8 cellular contexts compared by ENCODE assay signal in the genomic region with DNA sequence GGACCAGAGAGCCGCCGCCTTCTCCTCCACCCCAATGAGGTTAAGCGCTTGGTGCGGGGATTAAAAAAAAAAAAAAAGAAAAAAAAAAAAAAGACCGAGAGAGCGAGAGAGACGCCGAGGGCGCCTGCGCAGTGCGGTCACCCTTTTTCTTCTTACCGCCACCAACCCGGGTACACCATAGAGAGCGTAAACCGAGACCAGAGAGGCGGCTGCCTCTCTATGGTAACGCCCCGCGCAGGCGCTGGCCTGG. TPM values are rescaled to one million over a fixed set of nuclear protein-coding genes. Genes with fewer than 3 reads are reported as not detected.
DNase-seq lines count a peak whose midpoint lies in the region; ATAC-seq and TF ChIP-seq lines count a peak whose summit lies in the region.

A gene (minus strand): TSS at position 61 of the 250 bp plus-strand sequence. CDS start 43,567 bp downstream, outside the sequence.

- no peak within 1 kb of the TSS for H2BK15ac ChIP-seq in mesendoderm (replicated peaks; ENCODE audit: low read depth)

- H3K9me3 ChIP-seq in CD4-positive, alpha-beta T cell (ENCODE audit: control insufficient read depth, low read length): no peaks in the 10 kb centered on the region
- no peaks in the 10 kb centered on the region for H3K9me3 ChIP-seq in endodermal cell (ENCODE audit: control insufficient read depth, low read length)

- peak within 1 kb of the TSS; percentile 94 for H3K27ac ChIP-seq in CD4-positive, alpha-beta T cell (ENCODE audit: low read depth, low read length)
- H3K27ac ChIP-seq in endodermal cell (ENCODE audit: low read depth, low read length) (peak within 1 kb of the TSS; percentile 91), mesendoderm (ENCODE audit: low read depth, low read length) (peak within 1 kb of the TSS; percentile 96)

- H3K36me3 ChIP-seq in endodermal cell (ENCODE audit: control insufficient read depth, insufficient read depth, low read length) (no peaks in the 10 kb centered on the region), mesendoderm (ENCODE audit: control insufficient read depth, insufficient read depth, low read length) (no peaks in the 10 kb centered on the region)

- no peak for TF ChIP-seq CTCF in CD4-positive, alpha-beta T cell (IDR thresholded peaks at IDR 0.05)
- no peak for TF ChIP-seq CTCF in endodermal cell (conservative IDR thresholded peaks at IDR 0.05)

- intact Hi-C loops in CD4-positive, alpha-beta T cell (cut with DNase I, micrococcal nuclease): loop anchor here (1.0 to 5.0 kb wide), 7 partner anchors 47 to 119 kb away; a partner anchor contains a TSS

- peaks cover 6% of the 10 kb centered on the region for H3K79me1 ChIP-seq in mesendoderm (ENCODE audit: low read length)

- peak; percentile 92 for ATAC-seq in CD4-positive, alpha-beta T cell (ENCODE audit: poor library complexity)
- ATAC-seq in GM19463 (IDR thresholded peaks at IDR 0.05; ENCODE audit: unreplicated experiment): peak; percentile 91

- H2AK5ac ChIP-seq in mesendoderm (ENCODE audit: low read length): no peak within 1 kb of the TSS

- no peaks in the 10 kb centered on the region for H3K27me3 ChIP-seq in CD4-positive, alpha-beta T cell (ENCODE audit: control insufficient read depth, insufficient read depth, low read length)
- no peaks in the 10 kb centered on the region for H3K27me3 ChIP-seq in endodermal cell (ENCODE audit: control insufficient read depth, insufficient read depth, low read length, poor library complexity, severe bottlenecking)
- H3K27me3 ChIP-seq in mesendoderm (ENCODE audit: insufficient read depth, low read length, poor library complexity): no peaks in the 10 kb centered on the region

- peak within 1 kb of the TSS; percentile 52 for H2BK120ac ChIP-seq in mesendoderm (ENCODE audit: low read depth, low read length)

- H3K4me1 ChIP-seq in endodermal cell (ENCODE audit: control insufficient read depth, insufficient read depth, low read length) (peaks cover 10% of the 10 kb centered on the region), mesendoderm (ENCODE audit: control insufficient read depth, low read depth, low read length) (no peaks in the 10 kb centered on the region)

- peak within 1 kb of the TSS; percentile 99 for H3K56ac ChIP-seq in mesendoderm (ENCODE audit: low read length)

- peaks cover 32% of the 10 kb centered on the region for H3K79me2 ChIP-seq in mesendoderm (ENCODE audit: control insufficient read depth, insufficient read depth, low read length)

- H3K9me3 Mint-ChIP-seq in CD4-positive, alpha-beta T cell: no peaks in the 10 kb centered on the region
- H3K9me3 Mint-ChIP-seq in endodermal cell: no peaks in the 10 kb centered on the region

- peaks cover 29% of the 10 kb centered on the region for H3K36me3 Mint-ChIP-seq in CD4-positive, alpha-beta T cell (ENCODE audit: low read depth)
- H3K36me3 Mint-ChIP-seq in endodermal cell (ENCODE audit: low read depth): peaks cover 7% of the 10 kb centered on the region

- peaks cover 4% of the 10 kb centered on the region for H3K27me3 Mint-ChIP-seq in CD4-positive, alpha-beta T cell
- H3K27me3 Mint-ChIP-seq in endodermal cell (ENCODE audit: insufficient read depth): no peaks in the 10 kb centered on the region

- peak within 1 kb of the TSS; percentile 30 for H4K8ac ChIP-seq in mesendoderm (ENCODE audit: low read depth, low read length)

- H3K4ac ChIP-seq in mesendoderm (ENCODE audit: low read depth, low read length): peak within 1 kb of the TSS; percentile 76

- H3K23ac ChIP-seq in mesendoderm (ENCODE audit: low read length): no peak within 1 kb of the TSS

- H3K4me3 ChIP-seq in endodermal cell (ENCODE audit: low read length) (peak within 1 kb of the TSS; percentile 99), mesendoderm (ENCODE audit: low read length) (peak within 1 kb of the TSS; percentile 97)

- H2BK5ac ChIP-seq in mesendoderm (ENCODE audit: low read length): peak within 1 kb of the TSS; percentile 76

- H3K9ac ChIP-seq in endodermal cell (ENCODE audit: extremely low read depth, low read length, poor library complexity, severe bottlenecking) (peak within 1 kb of the TSS; percentile 92), mesendoderm (ENCODE audit: low read length) (peak within 1 kb of the TSS; percentile 98)

- H4K5ac ChIP-seq in mesendoderm (ENCODE audit: low read length): peak within 1 kb of the TSS; percentile 93

- POLR2A ChIA-PET in CD4-positive, alpha-beta T cell (lab: Charles Lee): interaction anchor here (0.6 to 4.4 kb wide), 20 partner anchors 9 to 1954 kb away, joined by 3 to 154 read pairs (median 5); a partner anchor contains a TSS

- peak; percentile 90 to 98 (median 94) for DNase-seq in CD4-positive, alpha-beta T cell
- DNase-seq in HK-2 (ENCODE audit: unreplicated experiment) (peak; percentile 92), NOMO-1 treated with dmso at 0.1 percent for 144 hours (lab: John Stamatoyannopoulos, UW; ENCODE audit: unreplicated experiment) (peak; percentile 97), endodermal cell (peak; percentile 97), mesendoderm (peak; percentile 99)
- DNase-seq in activated CD8-positive, alpha-beta memory T cell treated with anti-CD3 and anti-CD28 coated beads, Interleukin-2, amount 50 U/mL, for 24 hours (ENCODE audit: extremely low read depth): peak; percentile 94
- peak; percentile 90 to 93 for DNase-seq in stimulated activated CD8-positive, alpha-beta memory T cell treated with anti-CD3 and anti-CD28 coated beads, Interleukin-15, amount 100 ng/mL, for 4 hours (ENCODE audit: low read depth in 2 of 2)

- H3K27ac Mint-ChIP-seq in CD4-positive, alpha-beta T cell: peak within 1 kb of the TSS; percentile 99
- peak within 1 kb of the TSS; percentile 96 for H3K27ac Mint-ChIP-seq in endodermal cell

- CTCF ChIA-PET in CD4-positive, alpha-beta T cell (lab: Charles Lee): interaction anchor here (1.0 to 3.3 kb wide), 4 partner anchors 50 to 118 kb away, joined by 3 to 19 read pairs (median 10); a partner anchor contains a TSS

- WGBS in endodermal cell (ENCODE audit: insufficient coverage in 1 of 2, insufficient read length in 1 of 2), 2 experiments: 0% methylated on average over 3 to 18 of the region's 20 CpGs
- WGBS in mesendoderm (ENCODE audit: extremely low coverage, insufficient coverage, low lambda C conversion rate): no CpG with 5 or more reads among the region's 20 CpGs

- peak within 1 kb of the TSS; percentile 21 for H3K4me2 ChIP-seq in mesendoderm (ENCODE audit: low read length)

- peak within 1 kb of the TSS; percentile 98 for H3K4me3 Mint-ChIP-seq in CD4-positive, alpha-beta T cell
- H3K4me3 Mint-ChIP-seq in endodermal cell: peak within 1 kb of the TSS; percentile 85

- H3K4me1 Mint-ChIP-seq in CD4-positive, alpha-beta T cell (ENCODE audit: low read depth): peaks cover 77% of the 10 kb centered on the region
- peaks cover 30% of the 10 kb centered on the region for H3K4me1 Mint-ChIP-seq in endodermal cell

- H3K18ac ChIP-seq in mesendoderm (ENCODE audit: low read length): peak within 1 kb of the TSS; percentile 85

RNA-seq across cellular contexts. Expression of the gene that starts here (rescaled TPM):
- 10 to 100 TPM; 58.0 to 58.5 TPM for total RNA-seq in CD4-positive, alpha-beta T cell
- total RNA-seq in endodermal cell: 10 to 100 TPM; 87.0 to 88.3 TPM
- polyA plus RNA-seq in endodermal cell (2013, experiment 1 of 2): 56.6 TPM
- polyA plus RNA-seq in endodermal cell (2013, experiment 2 of 2): 49.5 TPM
- polyA plus RNA-seq in mesendoderm (2013, experiment 1 of 2): 17.6 TPM
- polyA plus RNA-seq in mesendoderm (2013, experiment 2 of 2): 17.0 TPM

Comparison
In these comparisons a context has a peak if more than half of its experiments do, and no peak if none do; other contexts are left out.
1. Peak in every context shown above with its lines: DNase-seq, ATAC-seq, H3K4me3 ChIP-seq and H3K27ac ChIP-seq.